ENCODE assay signal across 7 cellular contexts in the genomic region with DNA sequence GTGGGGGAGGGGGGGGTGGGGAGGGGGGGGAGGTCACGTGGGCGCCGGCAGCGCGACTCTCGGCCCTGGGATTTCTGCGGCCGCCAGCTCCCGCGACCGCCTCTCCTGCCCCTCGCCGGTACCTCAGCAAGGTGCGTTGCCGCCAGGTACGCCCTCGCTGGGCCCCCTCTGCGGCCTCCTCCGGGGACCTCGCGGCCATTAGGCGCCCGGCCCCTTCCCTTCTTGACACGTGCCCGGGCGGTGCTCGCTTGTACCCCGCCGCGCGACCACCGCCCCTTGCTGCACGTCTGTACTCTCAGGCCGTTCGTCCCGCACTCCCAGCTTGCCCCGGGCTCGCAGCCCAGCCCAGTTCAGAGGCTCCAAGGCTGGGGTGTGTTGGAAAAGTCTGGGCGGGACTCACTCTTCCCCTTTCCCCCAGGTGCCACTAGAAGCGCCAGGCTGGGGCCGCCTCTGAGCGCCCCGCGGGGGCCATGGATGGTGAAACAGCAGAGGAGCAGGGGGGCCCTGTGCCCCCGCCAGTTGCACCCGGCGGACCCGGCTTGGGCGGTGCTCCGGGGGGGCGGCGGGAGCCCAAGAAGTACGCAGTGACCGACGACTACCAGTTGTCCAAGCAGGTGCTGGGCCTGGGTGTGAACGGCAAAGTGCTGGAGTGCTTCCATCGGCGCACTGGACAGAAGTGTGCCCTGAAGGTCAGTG. TPM values are rescaled to one million over a fixed set of nuclear protein-coding genes. Genes with fewer than 3 reads are reported as not detected.
DNase-seq lines count a peak whose midpoint lies in the region; ATAC-seq and TF ChIP-seq lines count a peak whose summit lies in the region.

A gene (plus strand): TSS at position 56 of the 696 bp plus-strand sequence. CDS start 415 bp downstream, at position 471.

- TF ChIP-seq CTCF in GM12865 (IDR thresholded peaks at IDR 0.05; ENCODE audit: insufficient read depth, low read depth, low read length, missing control alignments): no peak
- TF ChIP-seq CTCF in LNCaP clone FGC (IDR thresholded peaks at IDR 0.05; ENCODE audit: control insufficient read depth, extremely low read depth, insufficient read depth): no peak
- TF ChIP-seq CTCF in psoas muscle (IDR thresholded peaks at IDR 0.05): no peak

- peaks cover 4 to 13% of the 10 kb centered on the region in 2 donors for H3K36me3 ChIP-seq in psoas muscle (ENCODE audit: insufficient read depth in 1 of 2, low read depth in 1 of 2)

- H3K9me3 ChIP-seq in psoas muscle: no peaks in the 10 kb centered on the region

- H3K27me3 Mint-ChIP-seq in activated T-helper 17 cell treated with anti-CD3 and anti-CD28 coated beads, Interleukin-2, amount 50 U/mL, for 72 hours: no peaks in the 10 kb centered on the region

- H3K4me3 ChIP-seq in GM12865 (ENCODE audit: low read depth, low read length): peak within 1 kb of the TSS; percentile 79
- H3K4me3 ChIP-seq in LNCaP clone FGC (ENCODE audit: low read depth, low read length): peak within 1 kb of the TSS; percentile 74
- H3K4me3 ChIP-seq in psoas muscle: peak within 1 kb of the TSS; percentile 98

- peak; percentile 5 for ATAC-seq in GM21717 (IDR thresholded peaks at IDR 0.05; ENCODE audit: unreplicated experiment)
- ATAC-seq in activated T-helper 17 cell treated with anti-CD3 and anti-CD28 coated beads, Interleukin-2, amount 50 U/mL, for 72 hours (replicated peaks): no peak
- ATAC-seq in Right ventricle myocardium inferior: peak; percentile 29
- peak; percentile 56 to 64 (median 59) for ATAC-seq in psoas muscle

- WGBS in psoas muscle, 3 donors: 0 to 1% (median 0%) methylated on average over 31 to 58 of the region's 58 CpGs

- H3K4me1 ChIP-seq in psoas muscle: peaks cover 47% of the 10 kb centered on the region

- H3K27ac Mint-ChIP-seq in activated T-helper 17 cell treated with anti-CD3 and anti-CD28 coated beads, Interleukin-2, amount 50 U/mL, for 72 hours: peak within 1 kb of the TSS; percentile 93

- H3K9me3 Mint-ChIP-seq in activated T-helper 17 cell treated with anti-CD3 and anti-CD28 coated beads, Interleukin-2, amount 50 U/mL, for 72 hours: no peaks in the 10 kb centered on the region

- DNase-seq in GM12865 (ENCODE audit: low read depth) (peak; percentile 28), LNCaP clone FGC (ENCODE audit: low read depth) (no peak), Right ventricle myocardium inferior (ENCODE audit: missing footprints) (peak; percentile 85), psoas muscle (peak; percentile 69 to 90), NCI-H187 treated with DMSO at 0.1 percent for 48 hours (lab: John Stamatoyannopoulos, UW) (no peak)

- intact Hi-C loops in Right ventricle myocardium inferior (cut with DNase I) (loop anchor here (5.0 kb wide), 2 partner anchors 755 to 775 kb away; a partner anchor contains a TSS), psoas muscle (cut with DNase I) (loop anchor here (2.0 to 10.0 kb wide), 4 partner anchors 38 to 775 kb away; a partner anchor contains a TSS)

- peaks cover 45% of the 10 kb centered on the region for H3K4me1 Mint-ChIP-seq in activated T-helper 17 cell treated with anti-CD3 and anti-CD28 coated beads, Interleukin-2, amount 50 U/mL, for 72 hours

- peaks cover 81% of the 10 kb centered on the region for H3K36me3 Mint-ChIP-seq in activated T-helper 17 cell treated with anti-CD3 and anti-CD28 coated beads, Interleukin-2, amount 50 U/mL, for 72 hours (ENCODE audit: low read depth)

- H3K4me3 Mint-ChIP-seq in activated T-helper 17 cell treated with anti-CD3 and anti-CD28 coated beads, Interleukin-2, amount 50 U/mL, for 72 hours: peak within 1 kb of the TSS; percentile 97

- no peaks in the 10 kb centered on the region for H3K27me3 ChIP-seq in psoas muscle (ENCODE audit: insufficient read depth in 3 of 3, low read length in 2 of 3)

- peak within 1 kb of the TSS; percentile 99 for H3K27ac ChIP-seq in psoas muscle

RNA-seq across cellular contexts. Expression of the gene that starts here (rescaled TPM):
- total RNA-seq in activated T-helper 17 cell treated with anti-CD3 and anti-CD28 coated beads, Interleukin-2, amount 50 U/mL, for 72 hours: 100 to 1,000 TPM in 1 of 2 donors, 10 to 100 TPM in 1; 99.8 to 131 TPM
- total RNA-seq in Right ventricle myocardium inferior (412 TPM), psoas muscle (100 to 1,000 TPM in 3 of 4 donors, 10 to 100 TPM in 1; 88.2 to 277 (median 187) TPM)
- polyA plus RNA-seq in psoas muscle: 100 to 1,000 TPM; 213 to 409 (median 328) TPM

Comparison
In these comparisons a context has a peak if more than half of its experiments do, and no peak if none do; other contexts are left out.
1. DNase-seq: peak in GM12865 (single experiment), Right ventricle myocardium inferior (single experiment) and psoas muscle (2 of 2); none in LNCaP clone FGC (single experiment) and NCI-H187 treated with DMSO at 0.1 percent for 48 hours (single experiment).
2. Peak in every context shown above with its lines, with median percentiles within 50 percentile points of each other: H3K4me3 ChIP-seq.